Comparison of ENCODE assay signal across 1 cellular context in genomic region chr3:120738006-120738405, GRCh38. TPM values are rescaled to one million over a fixed set of nuclear protein-coding genes. Genes with fewer than 3 reads are reported as not detected.
"Had no signal": no experiment of that assay in that cellular context is flagged by ENCODE, and none has a peak within 500 bp of the region (broad histone marks: within the 10 kb centered on the region; RNA-seq: fewer than 3 reads in every experiment).

No MANE protein-coding gene starts in this region.

RNA-seq across cellular contexts. Expression of gene HGD, which starts 56.0 kb away (rescaled TPM):
- polyA plus RNA-seq: naive thymus-derived CD8-positive, alpha-beta T cell had no signal
